ENCODE assay signal across 23 cellular contexts in genomic region chr1:219797683-219798082, GRCh38.
DNase-seq lines count a peak whose midpoint lies in the region; ATAC-seq and TF ChIP-seq lines count a peak whose summit lies in the region.
"Had no signal": no experiment of that assay in that cellular context is flagged by ENCODE, and none has a peak within 500 bp of the region (broad histone marks: within the 10 kb centered on the region; RNA-seq: fewer than 3 reads in every experiment).

No MANE protein-coding gene starts in this region.

- no peak overlapping the region for H3K4ac ChIP-seq in mesenchymal stem cell (ENCODE audit: low read depth in 1 of 2, low read length in 2 of 2)

- H3K4me2 ChIP-seq in PC-3 (ENCODE audit: low read length): no peak overlapping the region; the same call in 1 of the 2 replicates
- no peak overlapping the region for H3K4me2 ChIP-seq in mesenchymal stem cell (ENCODE audit: low read length, poor library complexity, severe bottlenecking)
- H3K4me2 ChIP-seq: GM23338 had no signal

- H3K27ac ChIP-seq in ACC112 (ENCODE audit: low read depth, low read length) (peak overlapping the region; percentile 78), PC-3 (ENCODE audit: low read length) (peak overlapping the region; percentile 52), brain microvascular endothelial cell (peak overlapping the region; percentile 50), mesenchymal stem cell (ENCODE audit: low read length, poor library complexity, severe bottlenecking) (no peak overlapping the region)
- H3K27ac ChIP-seq: HL-60, RWPE1 had no signal

- H3K23ac ChIP-seq in mesenchymal stem cell (ENCODE audit: low read length in 2 of 2): no peak overlapping the region

- no peak overlapping the region for H3K14ac ChIP-seq in mesenchymal stem cell (ENCODE audit: low read length in 2 of 2)

- H4K8ac ChIP-seq in mesenchymal stem cell (ENCODE audit: low read length): no peak overlapping the region

- TF ChIP-seq CTCF in PC-3 (conservative IDR thresholded peaks at IDR 0.05; ENCODE audit: low read depth, low read length): no peak
- no peak for TF ChIP-seq CTCF in brain microvascular endothelial cell (IDR thresholded peaks at IDR 0.05; ENCODE audit: low read depth, low read length, missing control alignments)

- no peaks in the 10 kb centered on the region for H3F3A ChIP-seq in PC-3 (ENCODE audit: low read length, unreplicated experiment)

- H3K9me3 ChIP-seq in PC-3 (ENCODE audit: low read length): no peaks in the 10 kb centered on the region
- no peaks in the 10 kb centered on the region for H3K9me3 ChIP-seq in mesenchymal stem cell (ENCODE audit: control insufficient read depth, low read length)
- H3K9me3 ChIP-seq: BLaER1 treated with 17β-estradiol and CSF1 and Interleukin-3, amounts not matched to agents 10 nM and 100 nM had no signal

- BruUV-seq in PC-3 (replicated peaks; lab: Mats Ljungman, UMichigan): no TSS peak

- H3K79me2 ChIP-seq in ACC112 (ENCODE audit: control insufficient read depth, insufficient read depth, low read length, unreplicated experiment) (no peaks in the 10 kb centered on the region), PC-3 (ENCODE audit: low read length) (no peaks in the 10 kb centered on the region)

- H2BK120ac ChIP-seq in mesenchymal stem cell (ENCODE audit: low read depth, low read length): no peak overlapping the region

- H3K4me1 ChIP-seq in ACC112 (ENCODE audit: control insufficient read depth, insufficient read depth, low read length, unreplicated experiment): peaks cover 7% of the 10 kb centered on the region
- H3K4me1 ChIP-seq in PC-3 (ENCODE audit: insufficient read depth, low read length): peaks cover 13% of the 10 kb centered on the region
- H3K4me1 ChIP-seq in mesenchymal stem cell (ENCODE audit: control insufficient read depth, insufficient read depth, low read depth, low read length): no peaks in the 10 kb centered on the region

- CTCF ChIA-PET in PC-3 (lab: Charles Lee): no interaction called here

- H2BK5ac ChIP-seq in mesenchymal stem cell (ENCODE audit: low read depth, low read length, poor library complexity, severe bottlenecking): no peak overlapping the region

- H3K36me3 ChIP-seq in ACC112 (ENCODE audit: insufficient read depth, low read length): no peaks in the 10 kb centered on the region
- H3K36me3 ChIP-seq in PC-3 (ENCODE audit: low read depth, low read length): no peaks in the 10 kb centered on the region
- H3K36me3 ChIP-seq in brain microvascular endothelial cell (replicated peaks): no peaks in the 10 kb centered on the region
- H3K36me3 ChIP-seq in mesenchymal stem cell (ENCODE audit: control insufficient read depth in 1 of 2, insufficient read depth in 2 of 2, low read depth in 1 of 2, low read length in 2 of 2): no peaks in the 10 kb centered on the region
- H3K36me3 ChIP-seq: BLaER1 treated with 17β-estradiol and CSF1 and Interleukin-3, amounts not matched to agents 10 nM and 100 nM had no signal

- H3K4me3 ChIP-seq in ACC112 (ENCODE audit: low read depth, low read length): no peak overlapping the region
- no peak overlapping the region for H3K4me3 ChIP-seq in PC-3 (ENCODE audit: low read length)
- no peak overlapping the region for H3K4me3 ChIP-seq in brain microvascular endothelial cell (ENCODE audit: low read depth, low read length)
- H3K4me3 ChIP-seq in mesenchymal stem cell (ENCODE audit: insufficient read depth in 1 of 2, low read depth in 1 of 2, low read length in 2 of 2): no peak overlapping the region
- H3K4me3 ChIP-seq: BLaER1 treated with 17β-estradiol and CSF1 and Interleukin-3, amounts not matched to agents 10 nM and 100 nM; GM23338 had no signal

- ATAC-seq in PC-3: no peak
- ATAC-seq in GM18867 (IDR thresholded peaks at IDR 0.05; ENCODE audit: unreplicated experiment): no peak
- ATAC-seq: GM23338, Panc1 had no signal

- H2AK5ac ChIP-seq in mesenchymal stem cell (ENCODE audit: low read length, severe bottlenecking): no peak overlapping the region

- H2BK12ac ChIP-seq in mesenchymal stem cell (ENCODE audit: low read length in 2 of 2): no peak overlapping the region

- H3K79me1 ChIP-seq in mesenchymal stem cell (replicated peaks; ENCODE audit: low read length, poor library complexity, severe bottlenecking): no peaks in the 10 kb centered on the region

- H3K9me2 ChIP-seq in PC-3 (replicated peaks; ENCODE audit: low read length): no peaks in the 10 kb centered on the region

- in situ Hi-C loops in brain microvascular endothelial cell (cut with HindIII; ENCODE audit: low pct_ligation_motif_present, low sequenced_read_pairs): no loop called here

- H4K91ac ChIP-seq in mesenchymal stem cell (ENCODE audit: low read length): no peak overlapping the region

- H3K27me3 ChIP-seq in ACC112 (ENCODE audit: insufficient read depth, low read length): no peaks in the 10 kb centered on the region
- no peaks in the 10 kb centered on the region for H3K27me3 ChIP-seq in PC-3 (ENCODE audit: low read length)
- no peaks in the 10 kb centered on the region for H3K27me3 ChIP-seq in brain microvascular endothelial cell (replicated peaks)
- H3K27me3 ChIP-seq in mesenchymal stem cell (ENCODE audit: control insufficient read depth in 1 of 2, insufficient read depth in 1 of 2, low read length in 2 of 2): no peaks in the 10 kb centered on the region
- H3K27me3 ChIP-seq: BLaER1 treated with 17β-estradiol and CSF1 and Interleukin-3, amounts not matched to agents 10 nM and 100 nM had no signal

- no peak overlapping the region for H3K18ac ChIP-seq in mesenchymal stem cell (ENCODE audit: low read depth in 1 of 2, low read length in 2 of 2)

- no peak for DNase-seq in PC-3
- DNase-seq in brain microvascular endothelial cell: no peak
- DNase-seq in mesenchymal stem cell: no peak
- DNase-seq in NCI-H1930 (lab: John Stamatoyannopoulos, UW): no peak
- no peak for DNase-seq in NCI-H2227 treated with DMSO at 0.1 percent for 48 hours (lab: John Stamatoyannopoulos, UW)
- DNase-seq: AML-193; CD4-positive, alpha-beta T cell; H9; KBM-7; NCI-H1105; NCI-H146; NCI-H2029; NCI-H446 treated with DMSO at 0.1 percent for 48 hours; NCI-H526; SHP77 treated with DMSO at 0.1 percent for 48 hours; SW 1271 had no signal

- H3K9ac ChIP-seq in PC-3 (ENCODE audit: low read length): no peak overlapping the region
- H3K9ac ChIP-seq in mesenchymal stem cell (ENCODE audit: low read length): peak overlapping the region; percentile 76

- H4K20me1 ChIP-seq in PC-3 (ENCODE audit: low read length): no peaks in the 10 kb centered on the region
- H4K20me1 ChIP-seq: BLaER1 treated with 17β-estradiol and CSF1 and Interleukin-3, amounts not matched to agents 10 nM and 100 nM had no signal

- 100% methylated on average over 1 of the region's 2 CpGs for WGBS in mesenchymal stem cell

- H2AFZ ChIP-seq in ACC112 (ENCODE audit: low read length, unreplicated experiment) (no peak overlapping the region), PC-3 (ENCODE audit: low read length) (no peak overlapping the region), mesenchymal stem cell (ENCODE audit: low read depth, low read length) (no peak overlapping the region)
- H2AFZ ChIP-seq: GM23338 had no signal

- no peak overlapping the region for H2BK15ac ChIP-seq in mesenchymal stem cell (ENCODE audit: low read depth, poor library complexity, severe bottlenecking)

- intact Hi-C loops in PC-3 (cut with micrococcal nuclease): no loop called here

- POLR2A ChIA-PET in PC-3 (lab: Charles Lee; ENCODE audit: unreplicated experiment): interaction anchor here (0.6 kb wide), 1 partner anchor 705 kb away, joined by 3 read pairs; no protein-coding TSS in a partner anchor
